In genomic region chr22:39965749-39966148, GRCh38 we compare ENCODE assay signal across 2 cellular contexts.
TF ChIP-seq lines count a peak whose summit lies in the region.

No MANE protein-coding gene starts in this region.

TF ChIP-seq in IMR-90, 13 proteins besides CTCF, POLR2A, EP300 and RAD21:
- TF ChIP-seq BHLHE40 (IDR thresholded peaks at IDR 0.05; ENCODE audit: low read depth, low read length), result no peak

TF ChIP-seq in K562, 482 proteins besides CTCF, POLR2A, EP300 and RAD21 (continues in another document):
- no peak for TF ChIP-seq ZBTB17 (CRISPR knock-in tag; IDR thresholded peaks at IDR 0.05)
- peak; percentile 48; the same call in 1 of the 2 replicates for TF ChIP-seq SMARCC2 (IDR thresholded peaks at IDR 0.05; ENCODE audit: low read depth)
- peak; percentile 64 for TF ChIP-seq ATF7 (IDR thresholded peaks at IDR 0.05)
- no peak for TF ChIP-seq MXD1 (CRISPR knock-in tag; IDR thresholded peaks at IDR 0.05; ENCODE audit: borderline replicate concordance, poor library complexity, severe bottlenecking)
- no peak for TF ChIP-seq TCF7L2 (IDR thresholded peaks at IDR 0.05; ENCODE audit: low read depth, low read length)
- TF ChIP-seq SAFB2 (IDR thresholded peaks at IDR 0.05; ENCODE audit: borderline replicate concordance, low read depth, low read length, severe bottlenecking), result no peak
- TF ChIP-seq GATAD2A (IDR thresholded peaks at IDR 0.05), result no peak
- TF ChIP-seq GTF2A2 (tag; IDR thresholded peaks at IDR 0.05), result no peak
- peak; percentile 89 for TF ChIP-seq CBFA2T2 (conservative IDR thresholded peaks at IDR 0.05)
- TF ChIP-seq MECOM (CRISPR knock-in tag; IDR thresholded peaks at IDR 0.05), result 0 out of 2 replicates have a peak, but pooled peaks have one; percentile 10
- TF ChIP-seq FOXO4 (CRISPR knock-in tag; IDR thresholded peaks at IDR 0.05), result no peak
- no peak for TF ChIP-seq SREBF1 (IDR thresholded peaks at IDR 0.05; ENCODE audit: borderline replicate concordance, low read depth, low read length)
- no peak for TF ChIP-seq TGIF2 (CRISPR knock-in tag; IDR thresholded peaks at IDR 0.05)
- TF ChIP-seq ZNF639 (CRISPR knock-in tag; conservative IDR thresholded peaks at IDR 0.05 in 1 of 2, IDR thresholded peaks at IDR 0.05 in 1 of 2), result no peak
- no peak for TF ChIP-seq ZBTB43 (CRISPR knock-in tag; IDR thresholded peaks at IDR 0.05)
- no peak for TF ChIP-seq ATF6 (CRISPR knock-in tag; IDR thresholded peaks at IDR 0.05)
- TF ChIP-seq ZNF280A (IDR thresholded peaks at IDR 0.05; ENCODE audit: low read depth, partially characterized antibody), result no peak
- TF ChIP-seq ZNF224 (CRISPR knock-in tag; IDR thresholded peaks at IDR 0.05), result no peak
- peak; percentile 82; the same call in 1 of the 2 replicates for TF ChIP-seq TCF7 (IDR thresholded peaks at IDR 0.05; ENCODE audit: borderline replicate concordance)
- TF ChIP-seq HMGN3 (IDR thresholded peaks at IDR 0.05; ENCODE audit: borderline replicate concordance, extremely low read depth, insufficient read length, low read depth, low read length), result no peak
- TF ChIP-seq ILK (tag; IDR thresholded peaks at IDR 0.05; ENCODE audit: borderline replicate concordance, low read depth), result no peak
- no peak for TF ChIP-seq ZBTB5 (IDR thresholded peaks at IDR 0.05)
- TF ChIP-seq FOSL1 (tag; conservative IDR thresholded peaks at IDR 0.05), result peak; percentile 94
- no peak for TF ChIP-seq TFE3 (CRISPR knock-in tag; IDR thresholded peaks at IDR 0.05)
- no peak for TF ChIP-seq CBX1 (IDR thresholded peaks at IDR 0.05; ENCODE audit: low read depth)
- TF ChIP-seq NR2C2 (CRISPR knock-in tag; IDR thresholded peaks at IDR 0.05), result no peak
- peak; percentile 61; the same call in 1 of the 2 replicates for TF ChIP-seq NR2C2 (tag; IDR thresholded peaks at IDR 0.05)
- no peak for TF ChIP-seq BDP1 (IDR thresholded peaks at IDR 0.05; ENCODE audit: insufficient read depth, insufficient read length)
- TF ChIP-seq CHD4 (IDR thresholded peaks at IDR 0.05; ENCODE audit: insufficient read depth, insufficient replicate concordance, low read depth, low read length, poor library complexity, severe bottlenecking), result no peak
- TF ChIP-seq ZNF282 (CRISPR knock-in tag; IDR thresholded peaks at IDR 0.05), result no peak
- TF ChIP-seq MTA2 (IDR thresholded peaks at IDR 0.05; ENCODE audit: low read depth), result 0 out of 2 replicates have a peak, but pooled peaks have one; percentile 13
- TF ChIP-seq TEAD4 (IDR thresholded peaks at IDR 0.05; ENCODE audit: low read length), result peak; percentile 86
- TF ChIP-seq TEAD4 (CRISPR knock-in tag; IDR thresholded peaks at IDR 0.05; ENCODE audit: borderline replicate concordance), result no peak
- no peak; the same call in 1 of the 2 replicates for TF ChIP-seq ZNF41 (CRISPR knock-in tag; conservative IDR thresholded peaks at IDR 0.05)
- peak; percentile 77 for TF ChIP-seq TAL1 (IDR thresholded peaks at IDR 0.05)
- TF ChIP-seq PYGO2 (tag; IDR thresholded peaks at IDR 0.05), result no peak
- no peak for TF ChIP-seq ZNF655 (CRISPR knock-in tag; IDR thresholded peaks at IDR 0.05)
- no peak for TF ChIP-seq PBX2 (CRISPR knock-in tag; IDR thresholded peaks at IDR 0.05; ENCODE audit: low read depth)
- TF ChIP-seq PBX2 (tag; conservative IDR thresholded peaks at IDR 0.05; ENCODE audit: low read depth), result 0 out of 2 replicates have a peak, but pooled peaks have one; percentile 18
- no peak for TF ChIP-seq ZNF444 (CRISPR knock-in tag; IDR thresholded peaks at IDR 0.05)
- TF ChIP-seq PHTF2 (CRISPR knock-in tag; IDR thresholded peaks at IDR 0.05), result no peak
- peak; percentile 80 for TF ChIP-seq SMARCE1 (IDR thresholded peaks at IDR 0.05)
- peak; percentile 36; the same call in 1 of the 2 replicates for TF ChIP-seq HMBOX1 (IDR thresholded peaks at IDR 0.05)
- no peak for TF ChIP-seq CREB3L1 (IDR thresholded peaks at IDR 0.05; ENCODE audit: borderline replicate concordance, low read depth)
